18 cellular contexts compared by ENCODE assay signal in the genomic region with DNA sequence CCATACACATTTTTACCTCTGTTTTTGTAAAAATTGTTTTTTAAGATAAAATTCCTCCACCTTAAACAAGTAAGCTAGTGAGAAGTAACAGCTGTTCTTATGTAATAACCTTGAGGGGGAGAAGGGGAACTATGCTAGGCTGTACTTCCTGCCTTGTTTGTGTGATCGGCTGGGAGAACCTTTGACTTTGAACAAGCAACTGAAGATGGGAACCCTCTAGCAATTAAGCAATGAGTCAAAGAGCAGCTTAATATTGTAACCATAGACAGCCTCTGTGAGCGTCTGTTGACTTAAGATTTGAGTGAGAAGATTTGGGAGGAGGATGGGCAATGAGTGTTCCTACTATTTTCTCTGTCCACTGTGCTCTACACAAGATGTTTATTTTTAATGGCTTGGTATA.
DNase-seq lines count a peak whose midpoint lies in the region; ATAC-seq, FAIRE-seq and TF ChIP-seq lines count a peak whose summit lies in the region.
"Had no signal": no experiment of that assay in that cellular context is flagged by ENCODE, and none has a peak within 500 bp of the region (broad histone marks: within the 10 kb centered on the region; RNA-seq: fewer than 3 reads in every experiment).

No MANE protein-coding gene starts in this region.

- FAIRE-seq in GM12878 (lab: Jason Lieb, UNC) = peak; percentile 13
- FAIRE-seq: colon, D721Med, endothelial cell of umbilical vein had no signal

- TF ChIP-seq EP300 in GM12878 (IDR thresholded peaks at IDR 0.05; ENCODE audit: borderline replicate concordance in 1 of 2, control insufficient read depth in 1 of 2, low read depth in 2 of 2, low read length in 2 of 2) = no peak

- H2BK120ac ChIP-seq in mesenchymal stem cell (ENCODE audit: low read depth, low read length) = no peak overlapping the region

- H2AFZ ChIP-seq in GM12878 (ENCODE audit: control insufficient read depth, low read depth, low read length) (no peak overlapping the region), mesenchymal stem cell (ENCODE audit: low read depth, low read length) (no peak overlapping the region)

- RAD21 ChIA-PET in GM12878 (lab: Charles Lee; ENCODE audit: unreplicated experiment) = interaction anchor here (1.0 kb wide), 1 partner anchor 27 kb away, joined by 3 read pairs; no protein-coding TSS in a partner anchor

- H3K4me1 ChIP-seq in GM12878 (ENCODE audit: control insufficient read depth, insufficient read depth, low read length) = no peaks in the 10 kb centered on the region
- no peaks in the 10 kb centered on the region for H3K4me1 ChIP-seq in mesenchymal stem cell (ENCODE audit: control insufficient read depth, insufficient read depth, low read depth, low read length)
- H3K4me1 ChIP-seq: gastroesophageal sphincter, HAP-1 had no signal

- TF ChIP-seq RAD21 in GM12878 (IDR thresholded peaks at IDR 0.05; ENCODE audit: insufficient read depth, low read depth, low read length) = no peak

- in situ Hi-C loops in GM12878 (cut with MboI) = no loop called here

- whole genome bisulfite sequencing in GM12878 (ENCODE audit: insufficient coverage, insufficient replicate concordance, low lambda C conversion rate, missing lambda C conversion rate) = 59% methylated on average over 2 of the region's 2 CpGs
- WGBS in mesenchymal stem cell = 79% methylated on average over 2 of the region's 2 CpGs

- H3K9me3 ChIP-seq in GM12878 (replicated peaks; ENCODE audit: control insufficient read depth, insufficient read depth, low read length) (no peaks in the 10 kb centered on the region), mesenchymal stem cell (ENCODE audit: control insufficient read depth, low read length) (peaks cover 4% of the 10 kb centered on the region)
- H3K9me3 ChIP-seq: gastroesophageal sphincter, HAP-1 had no signal

- H3K4me2 ChIP-seq in GM12878 (ENCODE audit: control insufficient read depth, insufficient read depth) (no peak overlapping the region), mesenchymal stem cell (ENCODE audit: low read length, poor library complexity, severe bottlenecking) (no peak overlapping the region)

- no peak overlapping the region for H3K4ac ChIP-seq in mesenchymal stem cell (ENCODE audit: low read depth in 1 of 2, low read length in 2 of 2)

- H4K20me1 ChIP-seq in GM12878 (ENCODE audit: control insufficient read depth, insufficient read depth) = no peaks in the 10 kb centered on the region

- DNase-seq in CD1c-positive myeloid dendritic cell (ENCODE audit: extremely low spot score) = peak; percentile 63
- peak; percentile 7 for DNase-seq in NAMALWA (ENCODE audit: low spot score)
- no peak for DNase-seq in GM12878 (ENCODE audit: low read depth, low spot score)
- peak; percentile 3 for DNase-seq in mesenchymal stem cell
- DNase-seq in NCI-H1417 treated with DMSO at 0.1 percent for 48 hours (lab: John Stamatoyannopoulos, UW) = no peak
- DNase-seq in stimulated activated naive CD4-positive, alpha-beta T cell treated with Interleukin-2 at 50 U/mL for 16 hours (lab: John Stamatoyannopoulos, UW) = no peak
- DNase-seq in cerebellar nuclear complex (lab: John Stamatoyannopoulos, UW) = no peak
- DNase-seq: activated CD4-positive, CD25-positive, alpha-beta regulatory T cell; activated effector memory CD4-positive, alpha-beta T cell treated with Interleukin-2 at 50 U/mL for 16 hours; NCI-H146; NCI-H526; T-helper 1 cell had no signal

- no peaks in the 10 kb centered on the region for H3K79me2 ChIP-seq in GM12878 (ENCODE audit: control insufficient read depth, insufficient read depth, low read length)

- H4K8ac ChIP-seq in mesenchymal stem cell (ENCODE audit: low read length) = no peak overlapping the region

- H2BK5ac ChIP-seq in mesenchymal stem cell (ENCODE audit: low read depth, low read length, poor library complexity, severe bottlenecking) = no peak overlapping the region

- no peaks in the 10 kb centered on the region for H3K27me3 ChIP-seq in GM12878 (replicated peaks in 1 of 2; ENCODE audit: control insufficient read depth in 2 of 2, insufficient read depth in 2 of 2, low read length in 1 of 2)
- H3K27me3 ChIP-seq in mesenchymal stem cell (ENCODE audit: control insufficient read depth in 1 of 2, insufficient read depth in 1 of 2, low read length in 2 of 2) = no peaks in the 10 kb centered on the region
- H3K27me3 ChIP-seq: gastroesophageal sphincter had no signal

- no peak overlapping the region for H3K23ac ChIP-seq in mesenchymal stem cell (ENCODE audit: low read length in 2 of 2)

- no peak overlapping the region for H2BK15ac ChIP-seq in mesenchymal stem cell (ENCODE audit: low read depth, poor library complexity, severe bottlenecking)

- TF ChIP-seq CTCF in GM12878 (IDR thresholded peaks at IDR 0.05 in 2 of 3, conservative IDR thresholded peaks at IDR 0.05 in 1 of 3; ENCODE audit: control insufficient read depth in 2 of 3, extremely low read depth in 1 of 3, insufficient read depth in 1 of 3, low read depth in 3 of 3, low read length in 3 of 3) = no peak

- H3K9ac ChIP-seq in GM12878 (ENCODE audit: control insufficient read depth, insufficient read depth, low read length) (no peak overlapping the region), mesenchymal stem cell (ENCODE audit: low read length) (no peak overlapping the region)

- TF ChIP-seq POLR2A in GM12878 (IDR thresholded peaks at IDR 0.05; ENCODE audit: low read depth, low read length) = no peak

- SMC1A ChIA-PET in GM12878 (lab: Charles Lee; ENCODE audit: uncharacterized antibody, unreplicated experiment) = interaction anchor here (1.4 kb wide), 1 partner anchor 13 kb away, joined by 4 read pairs; no protein-coding TSS in a partner anchor

- H3K4me3 ChIP-seq in GM12878 (no peak overlapping the region), mesenchymal stem cell (ENCODE audit: insufficient read depth in 1 of 2, low read depth in 1 of 2, low read length in 2 of 2) (no peak overlapping the region)
- H3K4me3 ChIP-seq: gastroesophageal sphincter, HAP-1 had no signal

- ATAC-seq in GM12878 (no peak), HG02973 (IDR thresholded peaks at IDR 0.05; ENCODE audit: unreplicated experiment) (no peak)
- ATAC-seq: gastroesophageal sphincter had no signal

- POLR2A ChIA-PET in GM12878 (lab: Charles Lee) = no interaction called here

- no peak overlapping the region for H3K14ac ChIP-seq in mesenchymal stem cell (ENCODE audit: low read length in 2 of 2)

- H3K79me1 ChIP-seq in mesenchymal stem cell (replicated peaks; ENCODE audit: low read length, poor library complexity, severe bottlenecking) = no peaks in the 10 kb centered on the region

- no peak overlapping the region for H4K91ac ChIP-seq in mesenchymal stem cell (ENCODE audit: low read length)

- intact Hi-C loops in GM12878 (cut with micrococcal nuclease; ENCODE audit: unreplicated experiment) = no loop called here

- H3K27ac ChIP-seq in GM12878 (ENCODE audit: control insufficient read depth, insufficient read depth) (no peak overlapping the region), mesenchymal stem cell (ENCODE audit: low read length, poor library complexity, severe bottlenecking) (no peak overlapping the region)
- H3K27ac ChIP-seq: gastroesophageal sphincter had no signal

- H2BK12ac ChIP-seq in mesenchymal stem cell (ENCODE audit: low read length in 2 of 2) = no peak overlapping the region

- no peaks in the 10 kb centered on the region; a peak in 1 of 4 replicates for H3K36me3 ChIP-seq in GM12878 (ENCODE audit: control insufficient read depth in 2 of 2, insufficient read depth in 2 of 2, low read length in 1 of 2)
- H3K36me3 ChIP-seq in mesenchymal stem cell (ENCODE audit: control insufficient read depth in 1 of 2, insufficient read depth in 2 of 2, low read depth in 1 of 2, low read length in 2 of 2) = peaks cover 0 to 17% of the 10 kb centered on the region in 2 experiments
- H3K36me3 ChIP-seq: HAP-1 had no signal

- CTCF ChIA-PET in GM12878 (lab: Yijun Ruan, JAX) = no interaction called here

- BruUV-seq in GM12878 (replicated peaks; lab: Mats Ljungman, UMichigan) = no TSS peak

- no peak overlapping the region for H2AK5ac ChIP-seq in mesenchymal stem cell (ENCODE audit: low read length, severe bottlenecking)

- H3K18ac ChIP-seq in mesenchymal stem cell (ENCODE audit: low read depth in 1 of 2, low read length in 2 of 2) = no peak overlapping the region

TF ChIP-seq in GM12878, 131 proteins besides CTCF, POLR2A, EP300 and RAD21 (continues in another document):
- TF ChIP-seq SIX5 (IDR thresholded peaks at IDR 0.05; ENCODE audit: low read depth, low read length, severe bottlenecking) = no peak
- no peak for TF ChIP-seq SUPT20H (IDR thresholded peaks at IDR 0.05; ENCODE audit: borderline replicate concordance, control insufficient read depth, low read depth, low read length)
- TF ChIP-seq JUND (IDR thresholded peaks at IDR 0.05; ENCODE audit: low read depth, low read length) = no peak
- TF ChIP-seq STAT3 (IDR thresholded peaks at IDR 0.05; ENCODE audit: low read depth, low read length) = no peak
- no peak for TF ChIP-seq RCOR1 (conservative IDR thresholded peaks at IDR 0.05; ENCODE audit: low read depth, low read length)
- no peak for TF ChIP-seq NR2F1 (conservative IDR thresholded peaks at IDR 0.05)
- TF ChIP-seq, protein P1, sequence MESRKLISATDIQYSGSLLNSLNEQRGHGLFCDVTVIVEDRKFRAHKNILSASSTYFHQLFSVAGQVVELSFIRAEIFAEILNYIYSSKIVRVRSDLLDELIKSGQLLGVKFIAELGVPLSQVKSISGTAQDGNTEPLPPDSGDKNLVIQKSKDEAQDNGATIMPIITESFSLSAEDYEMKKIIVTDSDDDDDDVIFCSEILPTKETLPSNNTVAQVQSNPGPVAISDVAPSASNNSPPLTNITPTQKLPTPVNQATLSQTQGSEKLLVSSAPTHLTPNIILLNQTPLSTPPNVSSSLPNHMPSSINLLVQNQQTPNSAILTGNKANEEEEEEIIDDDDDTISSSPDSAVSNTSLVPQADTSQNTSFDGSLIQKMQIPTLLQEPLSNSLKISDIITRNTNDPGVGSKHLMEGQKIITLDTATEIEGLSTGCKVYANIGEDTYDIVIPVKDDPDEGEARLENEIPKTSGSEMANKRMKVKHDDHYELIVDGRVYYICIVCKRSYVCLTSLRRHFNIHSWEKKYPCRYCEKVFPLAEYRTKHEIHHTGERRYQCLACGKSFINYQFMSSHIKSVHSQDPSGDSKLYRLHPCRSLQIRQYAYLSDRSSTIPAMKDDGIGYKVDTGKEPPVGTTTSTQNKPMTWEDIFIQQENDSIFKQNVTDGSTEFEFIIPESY (IDR thresholded peaks at IDR 0.05) = no peak
- TF ChIP-seq, protein P2, sequence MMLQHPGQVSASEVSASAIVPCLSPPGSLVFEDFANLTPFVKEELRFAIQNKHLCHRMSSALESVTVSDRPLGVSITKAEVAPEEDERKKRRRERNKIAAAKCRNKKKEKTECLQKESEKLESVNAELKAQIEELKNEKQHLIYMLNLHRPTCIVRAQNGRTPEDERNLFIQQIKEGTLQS (IDR thresholded peaks at IDR 0.05; ENCODE audit: borderline replicate concordance, extremely low read depth, low read depth, low read length) = no peak
- no peak for TF ChIP-seq RUNX3 (IDR thresholded peaks at IDR 0.05; ENCODE audit: low read length)

Comparison
In these comparisons a context has a peak if more than half of its experiments do, and no peak if none do; other contexts are left out.
1. DNase-seq: peak in CD1c-positive myeloid dendritic cell (single experiment), NAMALWA (single experiment) and mesenchymal stem cell (single experiment); none in GM12878 (single experiment), NCI-H1417 treated with DMSO at 0.1 percent for 48 hours (single experiment), stimulated activated naive CD4-positive, alpha-beta T cell treated with Interleukin-2 at 50 U/mL for 16 hours (single experiment) and cerebellar nuclear complex (0 of 2).